Comparison of ENCODE assay signal across 20 cellular contexts in genomic region chr10:44986670-44987069, GRCh38. TPM values are rescaled to one million over a fixed set of nuclear protein-coding genes. Genes with fewer than 3 reads are reported as not detected.
DNase-seq lines count a peak whose midpoint lies in the region; ATAC-seq and TF ChIP-seq lines count a peak whose summit lies in the region.
"Had no signal": no experiment of that assay in that cellular context is flagged by ENCODE, and none has a peak within 500 bp of the region (broad histone marks: within the 10 kb centered on the region; RNA-seq: fewer than 3 reads in every experiment).

No MANE protein-coding gene starts in this region.

- no peaks in the 10 kb centered on the region for H4K20me1 ChIP-seq in PC-3 (ENCODE audit: low read length)

- no peak overlapping the region for H2AFZ ChIP-seq in PC-3 (ENCODE audit: low read length)

- H3K4me3 Mint-ChIP-seq in Caco-2 (ENCODE audit: unreplicated experiment): no peak overlapping the region
- H3K4me3 Mint-ChIP-seq: activated CD8-positive, alpha-beta T cell treated with anti-CD3 and anti-CD28 coated beads, Interleukin-2, amount 10 ng/mL, durations not matched to agents 7 days and 5 days; CD4-positive, CD25-positive, alpha-beta regulatory T cell; central memory CD8-positive, alpha-beta T cell; neural crest cell; stimulated activated naive B cell treated with anti-CD40 and anti-IgM and Interleukin-4, amounts not matched to agents 10 μg/mL and 1 μg/mL and 100 μg/mL, for 72 hours; WTC11 had no signal

- H3F3A ChIP-seq in PC-3 (ENCODE audit: low read length, unreplicated experiment): peaks cover 3% of the 10 kb centered on the region

- no peak for TF ChIP-seq POLR2A in testis (IDR thresholded peaks at IDR 0.05)

- 66 to 69% methylated on average over 3 of the region's 3 CpGs for WGBS in heart right ventricle, 2 donors
- WGBS in testis, 2 donors: 31 to 36% methylated on average over 3 of the region's 3 CpGs

- no peaks in the 10 kb centered on the region for H3K9me3 ChIP-seq in heart right ventricle
- H3K9me3 ChIP-seq in testis: no peaks in the 10 kb centered on the region
- H3K9me3 ChIP-seq in Caco-2: no peaks in the 10 kb centered on the region
- H3K9me3 ChIP-seq in PC-3 (ENCODE audit: low read length): no peaks in the 10 kb centered on the region

- H3K9me3 Mint-ChIP-seq in Caco-2 (ENCODE audit: unreplicated experiment): no peaks in the 10 kb centered on the region
- H3K9me3 Mint-ChIP-seq: activated naive CD4-positive, alpha-beta T cell treated with anti-CD3 and anti-CD28 coated beads, Interleukin-2, amount 50 U/mL, for 72 hours; CD4-positive, CD25-positive, alpha-beta regulatory T cell; central memory CD8-positive, alpha-beta T cell; neural crest cell; stimulated activated naive B cell treated with anti-CD40 and anti-IgM and Interleukin-4, amounts not matched to agents 10 μg/mL and 1 μg/mL and 100 μg/mL, for 72 hours; WTC11 had no signal

- no peak for TF ChIP-seq CTCF in heart right ventricle (IDR thresholded peaks at IDR 0.05)
- TF ChIP-seq CTCF in testis (IDR thresholded peaks at IDR 0.05): no peak
- TF ChIP-seq CTCF in Caco-2 (IDR thresholded peaks at IDR 0.05; ENCODE audit: insufficient read depth in 1 of 2, low read depth in 1 of 2, low read length in 1 of 2, severe bottlenecking in 1 of 2, unreplicated experiment in 1 of 2): no peak
- no peak for TF ChIP-seq CTCF in PC-3 (conservative IDR thresholded peaks at IDR 0.05; ENCODE audit: low read depth, low read length)

- intact Hi-C loops in heart right ventricle (cut with DNase I): no loop called here
- intact Hi-C loops in testis (cut with DNase I; ENCODE audit: low total_unique reads): no loop called here
- intact Hi-C loops in Caco-2 (cut with micrococcal nuclease; ENCODE audit: unreplicated experiment): no loop called here
- intact Hi-C loops in PC-3 (cut with micrococcal nuclease): no loop called here

- peaks cover 0 to 94% (median 22%) of the 10 kb centered on the region in 9 donors for H3K36me3 ChIP-seq in heart right ventricle
- no peaks in the 10 kb centered on the region for H3K36me3 ChIP-seq in testis (ENCODE audit: low read depth, missing control alignments)
- H3K36me3 ChIP-seq in Caco-2 (ENCODE audit: control insufficient read depth, insufficient read depth, low read length): 0 out of 2 replicates have a peak, but pooled peaks cover 1% of the 10 kb centered on the region
- no peaks in the 10 kb centered on the region for H3K36me3 ChIP-seq in PC-3 (ENCODE audit: low read depth, low read length)

- ATAC-seq in heart right ventricle (peak in 3 of 8 donors; percentile 5 to 22 (median 13)), GM19467 (IDR thresholded peaks at IDR 0.05; ENCODE audit: unreplicated experiment) (no peak), PC-3 (no peak)
- ATAC-seq in activated CD4-positive, CD25-positive, alpha-beta regulatory T cell treated with anti-CD3 and anti-CD28 coated beads, Interleukin-2, amount 50 U/mL, for 24 hours: no peak
- ATAC-seq: activated CD8-positive, alpha-beta T cell treated with anti-CD3 and anti-CD28 coated beads, Interleukin-2, amount 10 ng/mL, durations not matched to agents 7 days and 5 days; activated naive CD4-positive, alpha-beta T cell treated with anti-CD3 and anti-CD28 coated beads, Interleukin-2, amount 50 U/mL, for 72 hours; stimulated activated naive B cell treated with anti-CD40 and anti-IgM and Interleukin-4, amounts not matched to agents 10 μg/mL and 1 μg/mL and 100 μg/mL, for 72 hours; WTC11 had no signal

- CTCF ChIA-PET in Caco-2 (lab: Charles Lee) (no interaction called here), PC-3 (lab: Charles Lee) (no interaction called here)

- BruUV-seq in Caco-2 (replicated peaks; lab: Mats Ljungman, UMichigan) (no TSS peak), PC-3 (replicated peaks; lab: Mats Ljungman, UMichigan) (no TSS peak)

- H3K9me2 ChIP-seq in PC-3 (replicated peaks; ENCODE audit: low read length): no peaks in the 10 kb centered on the region

- H3K4me2 ChIP-seq in PC-3 (ENCODE audit: low read length): no peak overlapping the region
- H3K4me2 ChIP-seq: KMS-11 had no signal

- POLR2A ChIA-PET in Caco-2 (lab: Charles Lee): no interaction called here
- POLR2A ChIA-PET in PC-3 (lab: Charles Lee; ENCODE audit: unreplicated experiment): no interaction called here

- H3K4me1 ChIP-seq in heart right ventricle (peaks cover 48 to 86% (median 72%) of the 10 kb centered on the region in 9 donors), testis (peaks cover 61% of the 10 kb centered on the region), Caco-2 (peaks cover 29% of the 10 kb centered on the region), PC-3 (ENCODE audit: insufficient read depth, low read length) (peaks cover 15% of the 10 kb centered on the region)

- peaks cover 5% of the 10 kb centered on the region for H3K36me3 Mint-ChIP-seq in Caco-2 (ENCODE audit: insufficient read depth, unreplicated experiment)
- H3K36me3 Mint-ChIP-seq: activated naive CD4-positive, alpha-beta T cell treated with anti-CD3 and anti-CD28 coated beads, Interleukin-2, amount 50 U/mL, for 72 hours; CD4-positive, CD25-positive, alpha-beta regulatory T cell had no signal

- no peaks in the 10 kb centered on the region for H3K79me2 ChIP-seq in PC-3 (ENCODE audit: low read length)

- H3K4me1 Mint-ChIP-seq in Caco-2 (ENCODE audit: low read depth, unreplicated experiment): peaks cover 28% of the 10 kb centered on the region
- H3K4me1 Mint-ChIP-seq: CD4-positive, CD25-positive, alpha-beta regulatory T cell; central memory CD8-positive, alpha-beta T cell had no signal

- H3K27ac Mint-ChIP-seq in Caco-2 (ENCODE audit: unreplicated experiment): no peak overlapping the region
- H3K27ac Mint-ChIP-seq: activated CD8-positive, alpha-beta T cell treated with anti-CD3 and anti-CD28 coated beads, Interleukin-2, amount 10 ng/mL, durations not matched to agents 7 days and 5 days; activated naive CD4-positive, alpha-beta T cell treated with anti-CD3 and anti-CD28 coated beads, Interleukin-2, amount 50 U/mL, for 72 hours; stimulated activated naive B cell treated with anti-CD40 and anti-IgM and Interleukin-4, amounts not matched to agents 10 μg/mL and 1 μg/mL and 100 μg/mL, for 72 hours; WTC11 had no signal

- H3K27me3 ChIP-seq in heart right ventricle (no peaks in the 10 kb centered on the region), testis (no peaks in the 10 kb centered on the region), Caco-2 (replicated peaks; ENCODE audit: control insufficient read depth, insufficient read depth, low read length) (no peaks in the 10 kb centered on the region), PC-3 (ENCODE audit: low read length) (no peaks in the 10 kb centered on the region)

- H3K9ac ChIP-seq in PC-3 (ENCODE audit: low read length): no peak overlapping the region
- H3K9ac ChIP-seq: KMS-11 had no signal

- DNase-seq in NCI-H226 (peak; percentile 33), caudate nucleus (lab: John Stamatoyannopoulos, UW) (no peak), heart right ventricle (peak in 1 of 2 donors; percentile 2), testis (peak; percentile 65), Caco-2 (no peak), PC-3 (no peak)
- DNase-seq: activated CD8-positive, alpha-beta T cell treated with anti-CD3 and anti-CD28 coated beads, Interleukin-2, amount 10 ng/mL, durations not matched to agents 7 days and 5 days; activated T-cell treated with anti-CD3 and anti-CD28 coated beads, Interleukin-2, amount 50 U/mL, for 48 hours; CD4-positive, CD25-positive, alpha-beta regulatory T cell; EL; NCI-H1092 treated with DMSO at 0.1 percent for 48 hours; stimulated activated naive B cell treated with anti-CD40 and anti-IgM and Interleukin-4, amounts not matched to agents 10 μg/mL and 1 μg/mL and 100 μg/mL, for 72 hours; T-helper 1 cell had no signal

- H3K27me3 Mint-ChIP-seq in Caco-2 (ENCODE audit: insufficient read depth, unreplicated experiment): no peaks in the 10 kb centered on the region
- H3K27me3 Mint-ChIP-seq: central memory CD8-positive, alpha-beta T cell had no signal

- H3K4me3 ChIP-seq in heart right ventricle (no peak overlapping the region), testis (no peak overlapping the region), Caco-2 (ENCODE audit: low read depth, low read length) (no peak overlapping the region), PC-3 (ENCODE audit: low read length) (no peak overlapping the region)

- H3K27ac ChIP-seq in caudate nucleus (ENCODE audit: low read depth, low read length) (peak overlapping the region; percentile 41), heart right ventricle (peak overlapping the region in 9 of 10 donors; percentile 44 to 97 (median 92)), testis (peak overlapping the region; percentile 52 to 73), PC-3 (ENCODE audit: low read length) (no peak overlapping the region)
- H3K27ac ChIP-seq: KMS-11 had no signal

RNA-seq across cellular contexts. Expression of gene DEPP1, which starts 8.1 kb away (rescaled TPM):
- 100 to 1,000 TPM in 1 of 10 donors, 10 to 100 TPM in 9; 10.0 to 172 (median 23.8) TPM for total RNA-seq in heart right ventricle
- polyA plus RNA-seq in heart right ventricle: 10 to 100 TPM; 27.6 to 40.3 TPM
- 10 to 100 TPM; 33.1 to 84.9 TPM for total RNA-seq in testis
- 29.1 TPM for polyA plus RNA-seq in testis (ENCODE audit: insufficient read depth, low read depth, low replicate concordance)
- total RNA-seq in Caco-2 (2022): 7.0 and 13.6 TPM in 2 replicates
- 8.0 and 9.0 TPM in 2 replicates for total RNA-seq in PC-3 (2014; rRNA removed)
- total RNA-seq: activated CD8-positive, alpha-beta T cell treated with anti-CD3 and anti-CD28 coated beads, Interleukin-2, amount 10 ng/mL, durations not matched to agents 7 days and 5 days had no signal
- polyA plus RNA-seq: CD4-positive, CD25-positive, alpha-beta regulatory T cell had no signal

RNA-seq across cellular contexts. Expression of gene ZNF22, which starts 14.1 kb away (rescaled TPM):
- total RNA-seq in heart right ventricle: 10 to 100 TPM; 11.0 to 17.2 (median 15.4) TPM
- 10 to 100 TPM; 16.2 to 16.3 TPM for polyA plus RNA-seq in heart right ventricle
- total RNA-seq in testis: 10 to 100 TPM; 12.6 TPM
- polyA plus RNA-seq in testis (ENCODE audit: insufficient read depth, low read depth, low replicate concordance): 12.6 TPM
- total RNA-seq in Caco-2 (2022): 46.5 and 60.8 TPM in 2 replicates
- total RNA-seq in PC-3 (2014; rRNA removed): 17.6 and 24.8 TPM in 2 replicates

RNA-seq across cellular contexts. Expression of gene RASSF4, which starts 27.1 kb away (rescaled TPM):
- 100 to 1,000 TPM in 2 of 10 donors, 10 to 100 TPM in 8; 73.3 to 120 (median 79.9) TPM for total RNA-seq in heart right ventricle
- 10 to 100 TPM; 41.2 to 89.4 TPM for polyA plus RNA-seq in heart right ventricle
- total RNA-seq in testis: 10 to 100 TPM; 53.1 to 68.1 TPM
- polyA plus RNA-seq in testis (ENCODE audit: insufficient read depth, low read depth, low replicate concordance): 28.2 TPM
- total RNA-seq in Caco-2 (2022): 40.8 and 55.6 TPM in 2 replicates
- 7.7 and 8.7 TPM in 2 replicates for total RNA-seq in PC-3 (2014; rRNA removed)

Comparison
In these comparisons a context has a peak if more than half of its experiments do, and no peak if none do; other contexts are left out.
1. DNase-seq: peak in NCI-H226 (single experiment) and testis (single experiment); none in caudate nucleus (0 of 61), Caco-2 (0 of 2) and PC-3 (single experiment).